13 cellular contexts compared by ENCODE assay signal in the genomic region with DNA sequence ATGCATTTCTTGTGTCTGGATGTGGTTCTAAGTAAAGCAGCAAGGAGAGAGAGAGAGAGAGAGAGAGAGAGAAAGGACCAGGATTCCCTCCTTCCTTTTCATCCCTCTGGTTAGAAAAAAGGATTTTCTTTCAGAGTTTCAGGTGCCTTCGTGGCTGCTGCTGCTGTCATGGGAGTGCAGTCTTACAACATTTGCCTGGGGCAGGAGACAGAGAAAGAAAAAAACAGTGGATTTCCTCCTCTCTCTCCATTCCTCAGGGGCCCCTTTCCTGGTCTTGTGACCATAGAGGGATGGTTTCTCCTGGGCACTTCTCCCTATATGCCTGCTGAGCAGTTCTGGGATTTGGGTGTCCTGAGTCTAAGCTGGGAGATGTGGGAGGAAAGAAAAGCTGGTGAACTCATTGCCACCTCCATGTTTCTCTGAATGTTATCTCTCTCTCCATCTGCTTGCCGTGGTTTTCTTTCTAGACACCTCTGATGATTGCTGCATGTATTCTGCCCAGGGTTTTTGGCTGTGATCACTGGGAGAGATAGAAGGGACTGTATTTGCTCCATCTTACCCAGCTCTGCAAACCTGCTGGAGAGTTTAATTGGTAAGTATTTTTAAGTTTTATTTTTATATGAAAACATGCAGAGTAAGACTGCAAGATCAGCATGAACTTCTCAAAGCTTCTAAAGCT.
"Had no signal": no experiment of that assay in that cellular context is flagged by ENCODE, and none has a peak within 500 bp of the region (broad histone marks: within the 10 kb centered on the region; RNA-seq: fewer than 3 reads in every experiment).

No MANE protein-coding gene starts in this region.

- H3K4me3 Mint-ChIP-seq: activated B cell treated with CpG ODN at 0.5 μM for 24 hours; activated CD8-positive, alpha-beta T cell treated with anti-CD3 and anti-CD28 coated beads, Interleukin-2, amount 10 ng/mL, durations not matched to agents 7 days and 5 days; activated T-helper 1 cell treated with anti-CD3 and anti-CD28 coated beads, Interleukin-12 subunit alpha, Interleukin-12 subunit beta, Interleukin-2, Interleukin-4 antibody, amounts not matched to agents 30 ng/mL and 10 ng/mL and 1 ng/mL, durations not matched to agents 14 hours and 24 hours and 36 hours; naive thymus-derived CD8-positive, alpha-beta T cell; stimulated activated memory B cell treated with anti-CD40 and anti-IgM and Interleukin-4, amounts not matched to agents 10 μg/mL and 1 μg/mL and 100 μg/mL, for 72 hours had no signal

- H3K27me3 ChIP-seq: left lung, transverse colon had no signal

- H3K27ac ChIP-seq: left lung, transverse colon had no signal

- H3K4me1 ChIP-seq: left lung, transverse colon had no signal

- H3K9me3 Mint-ChIP-seq: activated B cell treated with CpG ODN at 0.5 μM for 24 hours; activated T-helper 1 cell treated with anti-CD3 and anti-CD28 coated beads, Interleukin-12 subunit alpha, Interleukin-12 subunit beta, Interleukin-2, Interleukin-4 antibody, amounts not matched to agents 30 ng/mL and 10 ng/mL and 1 ng/mL, durations not matched to agents 14 hours and 24 hours and 36 hours; stimulated activated memory B cell treated with anti-CD40 and anti-IgM and Interleukin-4, amounts not matched to agents 10 μg/mL and 1 μg/mL and 100 μg/mL, for 72 hours had no signal

- H3K9me3 ChIP-seq: left lung, transverse colon had no signal

- H3K4me1 Mint-ChIP-seq: stimulated activated memory B cell treated with anti-CD40 and anti-IgM and Interleukin-4, amounts not matched to agents 10 μg/mL and 1 μg/mL and 100 μg/mL, for 72 hours had no signal

- H3K27ac Mint-ChIP-seq: activated B cell treated with CpG ODN at 0.5 μM for 24 hours; activated CD8-positive, alpha-beta T cell treated with anti-CD3 and anti-CD28 coated beads, Interleukin-2, amount 10 ng/mL, durations not matched to agents 7 days and 5 days; activated T-helper 1 cell treated with anti-CD3 and anti-CD28 coated beads, Interleukin-12 subunit alpha, Interleukin-12 subunit beta, Interleukin-2, Interleukin-4 antibody, amounts not matched to agents 30 ng/mL and 10 ng/mL and 1 ng/mL, durations not matched to agents 14 hours and 24 hours and 36 hours; stimulated activated memory B cell treated with anti-CD40 and anti-IgM and Interleukin-4, amounts not matched to agents 10 μg/mL and 1 μg/mL and 100 μg/mL, for 72 hours had no signal

- H3K36me3 ChIP-seq: left lung, transverse colon had no signal

- H3K36me3 Mint-ChIP-seq: naive thymus-derived CD8-positive, alpha-beta T cell; stimulated activated memory B cell treated with anti-CD40 and anti-IgM and Interleukin-4, amounts not matched to agents 10 μg/mL and 1 μg/mL and 100 μg/mL, for 72 hours had no signal

- ATAC-seq: activated CD8-positive, alpha-beta T cell treated with anti-CD3 and anti-CD28 coated beads, Interleukin-2, amount 10 ng/mL, durations not matched to agents 7 days and 5 days; esophagus mucosa; left lung; naive thymus-derived CD8-positive, alpha-beta T cell; stimulated activated memory B cell treated with anti-CD40 and anti-IgM and Interleukin-4, amounts not matched to agents 10 μg/mL and 1 μg/mL and 100 μg/mL, for 72 hours had no signal

- DNase-seq: activated B cell treated with CpG ODN at 0.5 μM for 24 hours; activated CD4-positive, alpha-beta T cell treated with anti-CD3 and anti-CD28 coated beads for 48 hours; activated CD8-positive, alpha-beta T cell treated with anti-CD3 and anti-CD28 coated beads, Interleukin-2, amount 10 ng/mL, durations not matched to agents 7 days and 5 days; activated naive CD4-positive, alpha-beta T cell; kidney; left lung; mammary epithelial cell; naive thymus-derived CD8-positive, alpha-beta T cell; retina; transverse colon had no signal

- H3K4me3 ChIP-seq: left lung, transverse colon had no signal
